In the genomic region with DNA sequence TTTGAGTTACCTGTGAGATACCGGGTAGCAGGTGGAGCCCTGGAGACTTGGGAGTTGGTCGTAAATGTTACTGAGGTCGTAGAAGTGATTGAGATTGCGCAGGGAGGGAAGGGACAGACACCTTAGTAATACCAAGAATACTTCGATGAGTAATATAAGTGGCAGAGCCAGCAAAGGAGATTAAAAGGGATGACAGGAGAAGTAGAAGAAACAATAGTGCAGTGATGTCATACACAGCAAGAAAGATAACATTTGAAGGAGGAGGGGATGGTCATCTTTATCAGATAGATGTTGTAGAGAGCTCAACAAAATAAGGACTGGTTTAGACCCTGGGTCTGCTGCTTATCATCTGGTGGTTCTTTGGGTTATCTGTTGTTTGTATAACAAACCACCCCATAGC, we compare ENCODE assay signal across 20 cellular contexts. TPM values are rescaled to one million over a fixed set of nuclear protein-coding genes. Genes with fewer than 3 reads are reported as not detected.
DNase-seq lines count a peak whose midpoint lies in the region; ATAC-seq and TF ChIP-seq lines count a peak whose summit lies in the region.
"Had no signal": no experiment of that assay in that cellular context is flagged by ENCODE, and none has a peak within 500 bp of the region (broad histone marks: within the 10 kb centered on the region; RNA-seq: fewer than 3 reads in every experiment).

No MANE protein-coding gene starts in this region.

- peak overlapping the region; percentile 16 for H3K27ac Mint-ChIP-seq in activated CD4-positive, alpha-beta T cell treated with anti-CD3 and anti-CD28 coated beads, Interleukin-2, amount 10 ng/mL, durations not matched to agents 24 days and 14 days
- H3K27ac Mint-ChIP-seq in natural killer cell treated with Interleukin-12 subunit alpha and Interleukin-12 subunit beta and Interleukin-15 and Interleukin-18, amount 100 ng/mL, for 72 hours = peak overlapping the region; percentile 1 to 3
- H3K27ac Mint-ChIP-seq in natural killer cell (no peak overlapping the region), endothelial cell (ENCODE audit: unreplicated experiment) (peak overlapping the region; percentile 43)
- H3K27ac Mint-ChIP-seq in stimulated activated naive CD8-positive, alpha-beta T cell treated with anti-CD3 and anti-CD28 coated beads, Interleukin-15, amount 100 ng/mL, for 72 hours = peak overlapping the region in 1 of 2 donors; percentile 46
- H3K27ac Mint-ChIP-seq: B cell had no signal

- H3K27me3 Mint-ChIP-seq in activated CD4-positive, alpha-beta T cell treated with anti-CD3 and anti-CD28 coated beads, Interleukin-2, amount 10 ng/mL, durations not matched to agents 24 days and 14 days = no peaks in the 10 kb centered on the region
- no peaks in the 10 kb centered on the region for H3K27me3 Mint-ChIP-seq in natural killer cell treated with Interleukin-12 subunit alpha and Interleukin-12 subunit beta and Interleukin-15 and Interleukin-18, amount 100 ng/mL, for 72 hours
- no peaks in the 10 kb centered on the region for H3K27me3 Mint-ChIP-seq in natural killer cell (ENCODE audit: low read depth in 2 of 2)
- H3K27me3 Mint-ChIP-seq in endothelial cell (ENCODE audit: unreplicated experiment) = peaks cover 3% of the 10 kb centered on the region
- no peaks in the 10 kb centered on the region for H3K27me3 Mint-ChIP-seq in stimulated activated naive CD8-positive, alpha-beta T cell treated with anti-CD3 and anti-CD28 coated beads, Interleukin-15, amount 100 ng/mL, for 72 hours
- H3K27me3 Mint-ChIP-seq: B cell had no signal

- H3K4me1 Mint-ChIP-seq in activated CD4-positive, alpha-beta T cell treated with anti-CD3 and anti-CD28 coated beads, Interleukin-2, amount 10 ng/mL, durations not matched to agents 24 days and 14 days = peaks cover 16% of the 10 kb centered on the region
- H3K4me1 Mint-ChIP-seq in natural killer cell treated with Interleukin-12 subunit alpha and Interleukin-12 subunit beta and Interleukin-15 and Interleukin-18, amount 100 ng/mL, for 72 hours (ENCODE audit: low read depth in 2 of 2) = peaks cover 20 to 23% of the 10 kb centered on the region in 2 donors
- H3K4me1 Mint-ChIP-seq in natural killer cell = peaks cover 13 to 16% of the 10 kb centered on the region in 2 donors
- H3K4me1 Mint-ChIP-seq in endothelial cell (ENCODE audit: unreplicated experiment) = no peaks in the 10 kb centered on the region
- H3K4me1 Mint-ChIP-seq in stimulated activated naive CD8-positive, alpha-beta T cell treated with anti-CD3 and anti-CD28 coated beads, Interleukin-15, amount 100 ng/mL, for 72 hours = peaks cover 33% of the 10 kb centered on the region

- intact Hi-C loops in activated CD4-positive, alpha-beta T cell treated with anti-CD3 and anti-CD28 coated beads, Interleukin-2, amount 10 ng/mL, durations not matched to agents 24 days and 14 days (cut with micrococcal nuclease) = no loop called here
- intact Hi-C loops in natural killer cell (cut with micrococcal nuclease) = no loop called here

- DNase-seq in activated CD4-positive, alpha-beta T cell treated with anti-CD3 and anti-CD28 coated beads, Interleukin-2, amount 10 ng/mL, durations not matched to agents 24 days and 14 days = no peak
- DNase-seq in activated CD4-positive, alpha-beta T cell treated with anti-CD3 and anti-CD28 coated beads, Interleukin-2, amount 50 U/mL, for 48 hours = no peak
- no peak for DNase-seq in natural killer cell treated with Interleukin-12 subunit alpha and Interleukin-12 subunit beta and Interleukin-15 and Interleukin-18, amount 100 ng/mL, for 72 hours (ENCODE audit: low spot score)
- no peak for DNase-seq in natural killer cell
- DNase-seq in endothelial cell (ENCODE audit: low spot score) = no peak
- DNase-seq in stimulated activated naive CD8-positive, alpha-beta T cell treated with anti-CD3 and anti-CD28 coated beads, Interleukin-15, amount 100 ng/mL, for 72 hours = no peak
- no peak for DNase-seq in NCI-H1092 (lab: John Stamatoyannopoulos, UW)
- DNase-seq in NCI-H2171 treated with DMSO at 0.1 percent for 48 hours (lab: John Stamatoyannopoulos, UW) = no peak
- DNase-seq: Caco-2, NCI-H1048, NCI-H1436 treated with DMSO at 0.1 percent for 48 hours, NCI-H2081, NCI-H446 treated with DMSO at 0.1 percent for 48 hours, NCI-H69 had no signal

- peak in 1 of 2 donors; percentile 32 for ATAC-seq in natural killer cell treated with Interleukin-12 subunit alpha and Interleukin-12 subunit beta and Interleukin-15 and Interleukin-18, amount 100 ng/mL, for 72 hours
- no peak for ATAC-seq in natural killer cell
- ATAC-seq in stimulated activated naive CD8-positive, alpha-beta T cell treated with anti-CD3 and anti-CD28 coated beads, Interleukin-15, amount 100 ng/mL, for 72 hours = peak; percentile 28
- ATAC-seq: Panc1 had no signal

- TF ChIP-seq CTCF in natural killer cell (IDR thresholded peaks at IDR 0.05) (no peak), endothelial cell (IDR thresholded peaks at IDR 0.05; ENCODE audit: unreplicated experiment) (no peak)

- H3K36me3 Mint-ChIP-seq in activated CD4-positive, alpha-beta T cell treated with anti-CD3 and anti-CD28 coated beads, Interleukin-2, amount 10 ng/mL, durations not matched to agents 24 days and 14 days (ENCODE audit: low read depth) = peaks cover 58% of the 10 kb centered on the region
- peaks cover 35% of the 10 kb centered on the region for H3K36me3 Mint-ChIP-seq in natural killer cell treated with Interleukin-12 subunit alpha and Interleukin-12 subunit beta and Interleukin-15 and Interleukin-18, amount 100 ng/mL, for 72 hours
- H3K36me3 Mint-ChIP-seq in natural killer cell (peaks cover 8% of the 10 kb centered on the region), endothelial cell (ENCODE audit: low read depth, unreplicated experiment) (peaks cover 15% of the 10 kb centered on the region)

- no peak overlapping the region for H3K4me3 Mint-ChIP-seq in activated CD4-positive, alpha-beta T cell treated with anti-CD3 and anti-CD28 coated beads, Interleukin-2, amount 10 ng/mL, durations not matched to agents 24 days and 14 days
- H3K4me3 Mint-ChIP-seq in natural killer cell treated with Interleukin-12 subunit alpha and Interleukin-12 subunit beta and Interleukin-15 and Interleukin-18, amount 100 ng/mL, for 72 hours = no peak overlapping the region
- no peak overlapping the region for H3K4me3 Mint-ChIP-seq in natural killer cell
- no peak overlapping the region for H3K4me3 Mint-ChIP-seq in endothelial cell (ENCODE audit: unreplicated experiment)
- no peak overlapping the region for H3K4me3 Mint-ChIP-seq in stimulated activated naive CD8-positive, alpha-beta T cell treated with anti-CD3 and anti-CD28 coated beads, Interleukin-15, amount 100 ng/mL, for 72 hours
- H3K4me3 Mint-ChIP-seq: B cell had no signal

- H3K9me3 Mint-ChIP-seq in activated CD4-positive, alpha-beta T cell treated with anti-CD3 and anti-CD28 coated beads, Interleukin-2, amount 10 ng/mL, durations not matched to agents 24 days and 14 days = no peaks in the 10 kb centered on the region
- H3K9me3 Mint-ChIP-seq in natural killer cell treated with Interleukin-12 subunit alpha and Interleukin-12 subunit beta and Interleukin-15 and Interleukin-18, amount 100 ng/mL, for 72 hours = no peaks in the 10 kb centered on the region
- H3K9me3 Mint-ChIP-seq in natural killer cell = no peaks in the 10 kb centered on the region
- H3K9me3 Mint-ChIP-seq in endothelial cell (ENCODE audit: unreplicated experiment) = no peaks in the 10 kb centered on the region
- no peaks in the 10 kb centered on the region for H3K9me3 Mint-ChIP-seq in stimulated activated naive CD8-positive, alpha-beta T cell treated with anti-CD3 and anti-CD28 coated beads, Interleukin-15, amount 100 ng/mL, for 72 hours

RNA-seq across cellular contexts. Expression of gene BCCIP, which starts 5.0 kb away (rescaled TPM):
- total RNA-seq in activated CD4-positive, alpha-beta T cell treated with anti-CD3 and anti-CD28 coated beads, Interleukin-2, amount 10 ng/mL, durations not matched to agents 24 days and 14 days = 135 and 143 TPM in 2 replicates
- total RNA-seq in natural killer cell treated with Interleukin-12 subunit alpha and Interleukin-12 subunit beta and Interleukin-15 and Interleukin-18, amount 100 ng/mL, for 72 hours = 10 to 100 TPM; 68.5 to 83.3 TPM
- 10 to 100 TPM; 39.3 to 48.2 (median 41.3) TPM for total RNA-seq in natural killer cell
- 39.4 TPM for total RNA-seq in endothelial cell (ENCODE audit: unreplicated experiment)

RNA-seq across cellular contexts. Expression of gene UROS, which starts 5.3 kb away (rescaled TPM):
- 50.6 and 53.8 TPM in 2 replicates for total RNA-seq in activated CD4-positive, alpha-beta T cell treated with anti-CD3 and anti-CD28 coated beads, Interleukin-2, amount 10 ng/mL, durations not matched to agents 24 days and 14 days
- 10 to 100 TPM; 45.7 to 51.4 TPM for total RNA-seq in natural killer cell treated with Interleukin-12 subunit alpha and Interleukin-12 subunit beta and Interleukin-15 and Interleukin-18, amount 100 ng/mL, for 72 hours
- total RNA-seq in natural killer cell (10 to 100 TPM; 29.1 to 42.5 (median 35.2) TPM), endothelial cell (ENCODE audit: unreplicated experiment) (61.5 TPM)

RNA-seq across cellular contexts. Expression of gene MMP21, which starts 52.7 kb away (rescaled TPM):
- total RNA-seq in activated CD4-positive, alpha-beta T cell treated with anti-CD3 and anti-CD28 coated beads, Interleukin-2, amount 10 ng/mL, durations not matched to agents 24 days and 14 days = 0.14 TPM in 1 of 2 replicates, not detected in the other
- under 1 TPM in 1 of 2 donors, not detected in 1; 0.14 TPM for total RNA-seq in natural killer cell treated with Interleukin-12 subunit alpha and Interleukin-12 subunit beta and Interleukin-15 and Interleukin-18, amount 100 ng/mL, for 72 hours
- total RNA-seq in natural killer cell (under 1 TPM; 0.32 to 0.85 (median 0.35) TPM), endothelial cell (ENCODE audit: unreplicated experiment) (not detected)
- total RNA-seq: A172, Caco-2, H4, HT-29, MCF 10A had no signal

RNA-seq across cellular contexts. Expression of gene DHX32, which starts 52.8 kb away (rescaled TPM):
- 14.0 and 17.0 TPM in 2 replicates for total RNA-seq in activated CD4-positive, alpha-beta T cell treated with anti-CD3 and anti-CD28 coated beads, Interleukin-2, amount 10 ng/mL, durations not matched to agents 24 days and 14 days
- 10 to 100 TPM; 25.8 to 28.8 TPM for total RNA-seq in natural killer cell treated with Interleukin-12 subunit alpha and Interleukin-12 subunit beta and Interleukin-15 and Interleukin-18, amount 100 ng/mL, for 72 hours
- total RNA-seq in natural killer cell (10 to 100 TPM in 2 of 3 donors, 1 to 10 TPM in 1; 6.9 to 11.9 (median 10.9) TPM), endothelial cell (ENCODE audit: unreplicated experiment) (54.0 TPM)

Comparison
In these comparisons a context has a peak if more than half of its experiments do, and no peak if none do; other contexts are left out.
1. H3K27ac Mint-ChIP-seq: peak in activated CD4-positive, alpha-beta T cell treated with anti-CD3 and anti-CD28 coated beads, Interleukin-2, amount 10 ng/mL, durations not matched to agents 24 days and 14 days (single experiment), natural killer cell treated with Interleukin-12 subunit alpha and Interleukin-12 subunit beta and Interleukin-15 and Interleukin-18, amount 100 ng/mL, for 72 hours (2 of 2) and endothelial cell (single experiment); none in natural killer cell (0 of 2).